15 cellular contexts compared by ENCODE assay signal in genomic region chr6:170037541-170038250, GRCh38.
DNase-seq lines count a peak whose midpoint lies in the region; ATAC-seq, FAIRE-seq and TF ChIP-seq lines count a peak whose summit lies in the region.
"Had no signal": no experiment of that assay in that cellular context is flagged by ENCODE, and none has a peak within 500 bp of the region (broad histone marks: within the 10 kb centered on the region; RNA-seq: fewer than 3 reads in every experiment).

No MANE protein-coding gene starts in this region.

- H3K18ac ChIP-seq in H1 (ENCODE audit: extremely low read depth, low read length) (peak overlapping the region; percentile 72), mesenchymal stem cell (ENCODE audit: low read depth in 1 of 2, low read length in 2 of 2) (no peak overlapping the region)

- DNase-seq in NCI-H69 (lab: John Stamatoyannopoulos, UW), result peak; percentile 59
- DNase-seq in H1 (ENCODE audit: low read depth in 1 of 2, low spot score in 2 of 2), result no peak
- peak; percentile 38 for DNase-seq in mesenchymal stem cell
- DNase-seq in upper lobe of right lung, result peak; percentile 54
- DNase-seq in activated CD8-positive, alpha-beta T cell treated with anti-CD3 and anti-CD28 coated beads, Interleukin-2, amount 10 ng/mL, durations not matched to agents 7 days and 5 days, result no peak
- no peak for DNase-seq in cerebellum (ENCODE audit: low spot score)
- DNase-seq: activated T-cell treated with anti-CD3 and anti-CD28 coated beads, Interleukin-2, amount 50 U/mL, for 1 hour; CD4-positive, alpha-beta T cell; cortex of kidney; NCI-H1105 treated with DMSO at 0.1 percent for 48 hours; NCI-H446 treated with DMSO at 0.1 percent for 48 hours; stimulated activated CD4-positive, alpha-beta T cell treated with anti-CD3 and anti-CD28 coated beads, Interleukin-15, amount 100 ng/mL, for 24 hours had no signal

- H3K36me3 ChIP-seq in H1 (ENCODE audit: control insufficient read depth in 2 of 4, insufficient read depth in 4 of 4, low read length in 3 of 4), result no peaks in the 10 kb centered on the region
- H3K36me3 ChIP-seq in mesenchymal stem cell (ENCODE audit: control insufficient read depth in 1 of 2, insufficient read depth in 2 of 2, low read depth in 1 of 2, low read length in 2 of 2), result no peaks in the 10 kb centered on the region
- no peaks in the 10 kb centered on the region for H3K36me3 ChIP-seq in upper lobe of right lung
- H3K36me3 ChIP-seq: adrenal gland, tibial nerve had no signal

- peak overlapping the region; percentile 26 for H4K91ac ChIP-seq in H1 (replicated peaks; ENCODE audit: insufficient read length, low read length)
- no peak overlapping the region for H4K91ac ChIP-seq in mesenchymal stem cell (ENCODE audit: low read length)

- TF ChIP-seq EP300 in H1 (IDR thresholded peaks at IDR 0.05; ENCODE audit: borderline replicate concordance in 1 of 2, low read depth in 2 of 2, low read length in 2 of 2), result no peak

- no peak overlapping the region for H3K9ac ChIP-seq in H1 (replicated peaks in 1 of 4; ENCODE audit: extremely low read depth in 1 of 4, low read depth in 3 of 4, low read length in 3 of 4)
- no peak overlapping the region for H3K9ac ChIP-seq in mesenchymal stem cell (ENCODE audit: low read length)

- H3K4ac ChIP-seq in H1 (replicated peaks; ENCODE audit: insufficient read length, low read depth, low read length) (peak overlapping the region; percentile 49), mesenchymal stem cell (ENCODE audit: low read depth in 1 of 2, low read length in 2 of 2) (no peak overlapping the region)

- POLR2A ChIA-PET in H1 (lab: Charles Lee; ENCODE audit: partially characterized antibody), result no interaction called here
- POLR2A ChIA-PET in activated CD8-positive, alpha-beta T cell treated with anti-CD3 and anti-CD28 coated beads, Interleukin-2, amount 10 ng/mL, durations not matched to agents 7 days and 5 days (lab: Charles Lee), result no interaction called here

- peak overlapping the region; percentile 77; the same call in 1 of the 2 replicates for H2BK12ac ChIP-seq in H1 (ENCODE audit: low read depth, low read length)
- no peak overlapping the region for H2BK12ac ChIP-seq in mesenchymal stem cell (ENCODE audit: low read length in 2 of 2)

- FAIRE-seq in H1 (lab: Jason Lieb, UNC), result no peak

- CTCF ChIA-PET in H1 (lab: Charles Lee; ENCODE audit: partially characterized antibody), result interaction anchor here (0.5 to 0.8 kb wide), 3 partner anchors 206 to 337 kb away, joined by 3 read pairs; no protein-coding TSS in a partner anchor
- CTCF ChIA-PET in activated CD8-positive, alpha-beta T cell treated with anti-CD3 and anti-CD28 coated beads, Interleukin-2, amount 10 ng/mL, durations not matched to agents 7 days and 5 days (lab: Charles Lee), result no interaction called here

- H3K79me1 ChIP-seq in H1 (ENCODE audit: low read depth, low read length) (no peaks in the 10 kb centered on the region), mesenchymal stem cell (replicated peaks; ENCODE audit: low read length, poor library complexity, severe bottlenecking) (no peaks in the 10 kb centered on the region)

- H3K56ac ChIP-seq in H1 (replicated peaks; ENCODE audit: insufficient read length, low read depth, low read length), result no peak overlapping the region

- no peak for TF ChIP-seq POLR2A in H1 (IDR thresholded peaks at IDR 0.05; ENCODE audit: control extremely low read depth in 1 of 2, low read depth in 2 of 2, low read length in 2 of 2)

- H2BK15ac ChIP-seq in H1 (ENCODE audit: low read length) (peak overlapping the region; percentile 73; the same call in 1 of the 2 replicates), mesenchymal stem cell (ENCODE audit: low read depth, poor library complexity, severe bottlenecking) (no peak overlapping the region)

- H3K4me3 Mint-ChIP-seq in activated CD8-positive, alpha-beta T cell treated with anti-CD3 and anti-CD28 coated beads, Interleukin-2, amount 10 ng/mL, durations not matched to agents 7 days and 5 days, result no peak overlapping the region
- H3K4me3 Mint-ChIP-seq: CD4-positive, alpha-beta T cell had no signal

- no peak overlapping the region for H4K5ac ChIP-seq in H1 (ENCODE audit: insufficient read length, low read depth, low read length)

- TF ChIP-seq CTCF in H1 (IDR thresholded peaks at IDR 0.05; ENCODE audit: control extremely low read depth in 1 of 3, insufficient read depth in 1 of 3, low read depth in 1 of 3, low read length in 3 of 3), result no peak
- no peak for TF ChIP-seq CTCF in upper lobe of right lung (IDR thresholded peaks at IDR 0.05)

- no peak overlapping the region for H3K14ac ChIP-seq in H1 (ENCODE audit: insufficient read length)
- H3K14ac ChIP-seq in mesenchymal stem cell (ENCODE audit: low read length in 2 of 2), result no peak overlapping the region

- WGBS in H1 (ENCODE audit: extremely low coverage in 1 of 2, insufficient coverage in 1 of 2, insufficient read length in 1 of 2, insufficient replicate concordance in 2 of 2, low coverage in 1 of 2, low lambda C conversion rate in 2 of 2, missing lambda C conversion rate in 1 of 2), 2 experiments, result 96% methylated on average over 15 of the region's 15 CpGs; no CpG with 5 or more reads in 1 of the 2 experiments
- WGBS in mesenchymal stem cell, result 79% methylated on average over 15 of the region's 15 CpGs

- intact Hi-C loops in upper lobe of right lung (cut with DNase I), result no loop called here

- no peak overlapping the region for H3K27ac Mint-ChIP-seq in activated CD8-positive, alpha-beta T cell treated with anti-CD3 and anti-CD28 coated beads, Interleukin-2, amount 10 ng/mL, durations not matched to agents 7 days and 5 days
- H3K27ac Mint-ChIP-seq: CD4-positive, alpha-beta T cell had no signal

- H4K20me1 ChIP-seq in H1 (replicated peaks in 1 of 2; ENCODE audit: control insufficient read depth in 1 of 2, insufficient read depth in 2 of 2, low read length in 2 of 2), result no peaks in the 10 kb centered on the region

- H3K27me3 ChIP-seq in H1 (replicated peaks in 1 of 4; ENCODE audit: control insufficient read depth in 3 of 4, extremely low read depth in 1 of 4, insufficient read depth in 3 of 4, low read length in 3 of 4) (no peaks in the 10 kb centered on the region), mesenchymal stem cell (ENCODE audit: control insufficient read depth in 1 of 2, insufficient read depth in 1 of 2, low read length in 2 of 2) (peaks cover 0 to 2% of the 10 kb centered on the region in 2 experiments), upper lobe of right lung (no peaks in the 10 kb centered on the region)
- H3K27me3 ChIP-seq: adrenal gland, tibial nerve had no signal

- H3K4me1 Mint-ChIP-seq in activated CD8-positive, alpha-beta T cell treated with anti-CD3 and anti-CD28 coated beads, Interleukin-2, amount 10 ng/mL, durations not matched to agents 7 days and 5 days (ENCODE audit: low read depth), result no peaks in the 10 kb centered on the region

- H2AFZ ChIP-seq in H1 (ENCODE audit: low read length), result no peak overlapping the region
- H2AFZ ChIP-seq in mesenchymal stem cell (ENCODE audit: low read depth, low read length), result no peak overlapping the region

- H2BK120ac ChIP-seq in H1 (replicated peaks; ENCODE audit: low read depth, low read length) (peak overlapping the region; percentile 69), mesenchymal stem cell (ENCODE audit: low read depth, low read length) (no peak overlapping the region)

- H3K27ac ChIP-seq in H1 (ENCODE audit: low read depth, low read length) (no peak overlapping the region), mesenchymal stem cell (ENCODE audit: low read length, poor library complexity, severe bottlenecking) (no peak overlapping the region), upper lobe of right lung (no peak overlapping the region)
- H3K27ac ChIP-seq: adrenal gland had no signal

- no peak overlapping the region for H3K4me3 ChIP-seq in H1 (ENCODE audit: extremely low read depth in 1 of 4, insufficient read depth in 2 of 4, low read depth in 3 of 4, low read length in 4 of 4)
- no peak overlapping the region for H3K4me3 ChIP-seq in mesenchymal stem cell (ENCODE audit: insufficient read depth in 1 of 2, low read depth in 1 of 2, low read length in 2 of 2)
- H3K4me3 ChIP-seq in upper lobe of right lung, result no peak overlapping the region
- H3K4me3 ChIP-seq: adrenal gland, tibial nerve had no signal

- peak overlapping the region; percentile 62; the same call in 1 of the 2 replicates for H2BK5ac ChIP-seq in H1 (ENCODE audit: low read depth, low read length)
- no peak overlapping the region for H2BK5ac ChIP-seq in mesenchymal stem cell (ENCODE audit: low read depth, low read length, poor library complexity, severe bottlenecking)

- H3K9me3 ChIP-seq in H1 (ENCODE audit: insufficient read depth in 2 of 2, low read depth in 1 of 2, low read length in 1 of 2), result peaks cover 0 to 6% of the 10 kb centered on the region in 2 experiments; a peak in 2 of 4 replicates
- peaks cover 7% of the 10 kb centered on the region for H3K9me3 ChIP-seq in mesenchymal stem cell (ENCODE audit: control insufficient read depth, low read length)
- H3K9me3 ChIP-seq in upper lobe of right lung, result no peaks in the 10 kb centered on the region
- H3K9me3 ChIP-seq: adrenal gland had no signal

- peaks cover 9% of the 10 kb centered on the region for H3K27me3 Mint-ChIP-seq in activated CD8-positive, alpha-beta T cell treated with anti-CD3 and anti-CD28 coated beads, Interleukin-2, amount 10 ng/mL, durations not matched to agents 7 days and 5 days (ENCODE audit: low read depth)

- H3K23ac ChIP-seq in H1 (ENCODE audit: insufficient read length) (no peak overlapping the region), mesenchymal stem cell (ENCODE audit: low read length in 2 of 2) (no peak overlapping the region)

- no peak overlapping the region; the same call in 1 of the 2 replicates for H2AK5ac ChIP-seq in H1 (ENCODE audit: low read depth, low read length)
- no peak overlapping the region for H2AK5ac ChIP-seq in mesenchymal stem cell (ENCODE audit: low read length, severe bottlenecking)

- H3K4me1 ChIP-seq in H1 (replicated peaks in 1 of 4; ENCODE audit: control insufficient read depth in 3 of 4, insufficient read depth in 4 of 4, low read length in 3 of 4), result peaks cover 5 to 26% (median 15%) of the 10 kb centered on the region in 4 experiments; a peak in 6 of 7 replicates
- peaks cover 2% of the 10 kb centered on the region for H3K4me1 ChIP-seq in mesenchymal stem cell (ENCODE audit: control insufficient read depth, insufficient read depth, low read depth, low read length)
- H3K4me1 ChIP-seq in upper lobe of right lung, result no peaks in the 10 kb centered on the region
- H3K4me1 ChIP-seq: adrenal gland, tibial nerve had no signal

- ATAC-seq in upper lobe of right lung (no peak), HG02759 (IDR thresholded peaks at IDR 0.05; ENCODE audit: unreplicated experiment) (no peak)
- ATAC-seq in activated CD8-positive, alpha-beta T cell treated with anti-CD3 and anti-CD28 coated beads, Interleukin-2, amount 10 ng/mL, durations not matched to agents 7 days and 5 days, result no peak

- no peak for TF ChIP-seq RAD21 in H1 (IDR thresholded peaks at IDR 0.05 in 1 of 2, conservative IDR thresholded peaks at IDR 0.05 in 1 of 2; ENCODE audit: low read depth in 2 of 2, low read length in 2 of 2)

- no peaks in the 10 kb centered on the region for H3K23me2 ChIP-seq in H1 (ENCODE audit: low read depth, low read length)

- H3K79me2 ChIP-seq in H1 (ENCODE audit: control insufficient read depth in 1 of 2, insufficient read depth in 2 of 2, low read length in 2 of 2), result no peaks in the 10 kb centered on the region

- H4K8ac ChIP-seq in H1 (ENCODE audit: extremely low read depth, insufficient read depth, low read length), result peak overlapping the region; percentile 70; the same call in 1 of the 2 replicates
- no peak overlapping the region for H4K8ac ChIP-seq in mesenchymal stem cell (ENCODE audit: low read length)

- H3K4me2 ChIP-seq in H1 (ENCODE audit: insufficient read depth in 1 of 2, low read depth in 2 of 2, low read length in 2 of 2) (no peak overlapping the region), mesenchymal stem cell (ENCODE audit: low read length, poor library complexity, severe bottlenecking) (no peak overlapping the region)

- peak overlapping the region; percentile 41; the same call in 1 of the 2 replicates for H2BK20ac ChIP-seq in H1 (ENCODE audit: low read length)

- H3K36me3 Mint-ChIP-seq in activated CD8-positive, alpha-beta T cell treated with anti-CD3 and anti-CD28 coated beads, Interleukin-2, amount 10 ng/mL, durations not matched to agents 7 days and 5 days (ENCODE audit: low read depth), result no peaks in the 10 kb centered on the region

- peaks cover 5% of the 10 kb centered on the region for H3K9me3 Mint-ChIP-seq in activated CD8-positive, alpha-beta T cell treated with anti-CD3 and anti-CD28 coated beads, Interleukin-2, amount 10 ng/mL, durations not matched to agents 7 days and 5 days (ENCODE audit: insufficient read depth)

Comparison
In these comparisons a context has a peak if more than half of its experiments do, and no peak if none do; other contexts are left out.
1. DNase-seq: peak in NCI-H69 (single experiment), mesenchymal stem cell (single experiment) and upper lobe of right lung (single experiment); none in H1 (0 of 2), activated CD8-positive, alpha-beta T cell treated with anti-CD3 and anti-CD28 coated beads, Interleukin-2, amount 10 ng/mL, durations not matched to agents 7 days and 5 days (single experiment) and cerebellum (single experiment).